10 cellular contexts compared by ENCODE assay signal in genomic region chr12:52836042-52836466, GRCh38. TPM values are rescaled to one million over a fixed set of nuclear protein-coding genes. Genes with fewer than 3 reads are reported as not detected.
A peak's percentile ranks its signal among the peaks of the same experiment; 100 is the strongest.
DNase-seq lines count a peak whose midpoint lies in the region; ATAC-seq, FAIRE-seq and TF ChIP-seq lines count a peak whose summit lies in the region.
"Had no signal": no experiment of that assay in that cellular context is flagged by ENCODE, and none has a peak within 500 bp of the region (broad histone marks: within the 10 kb centered on the region; RNA-seq: fewer than 3 reads in every experiment).

No MANE protein-coding gene starts in this region.

- H3K4me2 ChIP-seq in MM.1S (ENCODE audit: low read depth, low read length), result no peak overlapping the region

- no peaks in the 10 kb centered on the region for H3F3A ChIP-seq in MM.1S (ENCODE audit: insufficient read depth, low read length)

- POLR2A ChIA-PET in naive thymus-derived CD4-positive, alpha-beta T cell (lab: Charles Lee), result no interaction called here

- no peaks in the 10 kb centered on the region for H3K9me2 ChIP-seq in MM.1S (replicated peaks; ENCODE audit: insufficient read depth, low read length)

- TF ChIP-seq CTCF in MM.1S (IDR thresholded peaks at IDR 0.05; ENCODE audit: low read length) (no peak), D721Med (IDR thresholded peaks at IDR 0.05; ENCODE audit: insufficient read depth, missing control alignments) (no peak)

- peak overlapping the region; percentile 19 to 92 (median 65) for H3K27ac Mint-ChIP-seq in naive thymus-derived CD4-positive, alpha-beta T cell
- peak overlapping the region; percentile 85 to 98 for H3K27ac Mint-ChIP-seq in stimulated activated naive CD8-positive, alpha-beta T cell treated with anti-CD3 and anti-CD28 coated beads, Interleukin-15, amount 100 ng/mL, for 72 hours

- DNase-seq in NOMO-1 treated with DMSO at 0.1 percent for 48 hours (lab: John Stamatoyannopoulos, UW; ENCODE audit: unreplicated experiment) (peak; percentile 19), NOMO-1 treated with dmso at 0.1 percent for 144 hours (lab: John Stamatoyannopoulos, UW; ENCODE audit: unreplicated experiment) (no peak), MM.1S (no peak), NCI-H2107 treated with DMSO at 0.1 percent for 48 hours (lab: John Stamatoyannopoulos, UW; ENCODE audit: unreplicated experiment) (no peak), D721Med (ENCODE audit: insufficient read length, low spot score) (no peak)
- DNase-seq in activated T-helper 9 cell treated with anti-CD3 and anti-CD28 coated beads, Interleukin-2, amount 50 U/mL, for 16 hours (ENCODE audit: low read depth), result peak; percentile 22
- peak in 1 of 9 donors; percentile 72 for DNase-seq in naive thymus-derived CD4-positive, alpha-beta T cell
- peak; percentile 74 to 82 for DNase-seq in stimulated activated naive CD8-positive, alpha-beta T cell treated with anti-CD3 and anti-CD28 coated beads, Interleukin-15, amount 100 ng/mL, for 72 hours
- DNase-seq: NCI-H2029 treated with DMSO at 0.1 percent for 48 hours had no signal

- no peak for FAIRE-seq in D721Med (lab: Jason Lieb, UNC)
- FAIRE-seq: A204.1 had no signal

- CTCF ChIA-PET in naive thymus-derived CD4-positive, alpha-beta T cell (lab: Charles Lee), result interaction anchor here (0.6 to 1.5 kb wide), 4 partner anchors 32 to 253 kb away, joined by 3 to 7 read pairs (median 4); no protein-coding TSS in a partner anchor

- H3K9ac ChIP-seq in MM.1S (ENCODE audit: low read length), result no peak overlapping the region

- no peaks in the 10 kb centered on the region for H4K20me1 ChIP-seq in MM.1S (ENCODE audit: insufficient read depth, low read length)

- no peaks in the 10 kb centered on the region for H3K36me3 ChIP-seq in naive thymus-derived CD4-positive, alpha-beta T cell (ENCODE audit: control insufficient read depth in 2 of 3, insufficient read depth in 3 of 3, low read length in 3 of 3)
- H3K36me3 ChIP-seq in MM.1S (replicated peaks; ENCODE audit: insufficient read depth, low read length), result no peaks in the 10 kb centered on the region

- no peak overlapping the region for H3K4me3 ChIP-seq in naive thymus-derived CD4-positive, alpha-beta T cell (ENCODE audit: low read length)
- H3K4me3 ChIP-seq in MM.1S (ENCODE audit: low read length), result no peak overlapping the region

- H3K27ac ChIP-seq in naive thymus-derived CD4-positive, alpha-beta T cell (ENCODE audit: low read depth, low read length), result no peak overlapping the region
- no peak overlapping the region for H3K27ac ChIP-seq in MM.1S (ENCODE audit: low read length)

- H3K36me3 Mint-ChIP-seq in naive thymus-derived CD4-positive, alpha-beta T cell, result no peaks in the 10 kb centered on the region

- no peak overlapping the region for H2AFZ ChIP-seq in MM.1S (ENCODE audit: low read length)

- H3K27me3 ChIP-seq in naive thymus-derived CD4-positive, alpha-beta T cell (ENCODE audit: control insufficient read depth in 2 of 2, insufficient read depth in 2 of 2, low read length in 2 of 2), result no peaks in the 10 kb centered on the region
- peaks cover 99% of the 10 kb centered on the region for H3K27me3 ChIP-seq in MM.1S (replicated peaks; ENCODE audit: insufficient read depth, low read length)

- H3K4me1 ChIP-seq in naive thymus-derived CD4-positive, alpha-beta T cell (ENCODE audit: control insufficient read depth in 2 of 2, insufficient read depth in 2 of 2, low read length in 2 of 2), result no peaks in the 10 kb centered on the region
- no peaks in the 10 kb centered on the region for H3K4me1 ChIP-seq in MM.1S (ENCODE audit: low read length)

- H3K4me1 Mint-ChIP-seq in naive thymus-derived CD4-positive, alpha-beta T cell, result peaks cover 16 to 31% (median 23%) of the 10 kb centered on the region in 7 donors
- H3K4me1 Mint-ChIP-seq in stimulated activated naive CD8-positive, alpha-beta T cell treated with anti-CD3 and anti-CD28 coated beads, Interleukin-15, amount 100 ng/mL, for 72 hours, result peaks cover 46% of the 10 kb centered on the region

- H3K9me3 Mint-ChIP-seq in naive thymus-derived CD4-positive, alpha-beta T cell, result peaks cover 0 to 1% (median 0%) of the 10 kb centered on the region in 11 donors
- no peaks in the 10 kb centered on the region for H3K9me3 Mint-ChIP-seq in stimulated activated naive CD8-positive, alpha-beta T cell treated with anti-CD3 and anti-CD28 coated beads, Interleukin-15, amount 100 ng/mL, for 72 hours

- H3K27me3 Mint-ChIP-seq in naive thymus-derived CD4-positive, alpha-beta T cell, result peaks cover 0 to 8% (median 0%) of the 10 kb centered on the region in 5 donors
- no peaks in the 10 kb centered on the region for H3K27me3 Mint-ChIP-seq in stimulated activated naive CD8-positive, alpha-beta T cell treated with anti-CD3 and anti-CD28 coated beads, Interleukin-15, amount 100 ng/mL, for 72 hours

- H3K79me2 ChIP-seq in MM.1S (ENCODE audit: low read length), result no peaks in the 10 kb centered on the region

- ATAC-seq in naive thymus-derived CD4-positive, alpha-beta T cell, result peak; percentile 61
- peak; percentile 97 for ATAC-seq in stimulated activated naive CD8-positive, alpha-beta T cell treated with anti-CD3 and anti-CD28 coated beads, Interleukin-15, amount 100 ng/mL, for 72 hours

- H3K9me3 ChIP-seq in naive thymus-derived CD4-positive, alpha-beta T cell (ENCODE audit: control insufficient read depth in 2 of 3, low read length in 3 of 3), result no peaks in the 10 kb centered on the region
- H3K9me3 ChIP-seq in MM.1S (replicated peaks; ENCODE audit: insufficient read depth, low read length), result no peaks in the 10 kb centered on the region

- peak overlapping the region in 5 of 10 donors; percentile 6 to 38 (median 10) for H3K4me3 Mint-ChIP-seq in naive thymus-derived CD4-positive, alpha-beta T cell
- H3K4me3 Mint-ChIP-seq in stimulated activated naive CD8-positive, alpha-beta T cell treated with anti-CD3 and anti-CD28 coated beads, Interleukin-15, amount 100 ng/mL, for 72 hours, result peak overlapping the region; percentile 33 to 79

- intact Hi-C loops in naive thymus-derived CD4-positive, alpha-beta T cell (cut with micrococcal nuclease), result no loop called here

RNA-seq across cellular contexts. Expression of gene KRT79, which starts 1.9 kb away (rescaled TPM):
- not detected for total RNA-seq in naive thymus-derived CD4-positive, alpha-beta T cell
- polyA plus RNA-seq in naive thymus-derived CD4-positive, alpha-beta T cell, result not detected

RNA-seq across cellular contexts. Expression of gene KRT78, which starts 12.7 kb away (rescaled TPM):
- total RNA-seq in naive thymus-derived CD4-positive, alpha-beta T cell, result not detected
- polyA plus RNA-seq in naive thymus-derived CD4-positive, alpha-beta T cell, result not detected

RNA-seq across cellular contexts. Expression of gene KRT4, which starts 22.1 kb away (rescaled TPM):
- total RNA-seq in naive thymus-derived CD4-positive, alpha-beta T cell, result not detected
- not detected for polyA plus RNA-seq in naive thymus-derived CD4-positive, alpha-beta T cell

RNA-seq across cellular contexts. Expression of gene KRT3, which starts 40.1 kb away (rescaled TPM):
- not detected for total RNA-seq in naive thymus-derived CD4-positive, alpha-beta T cell
- polyA plus RNA-seq in naive thymus-derived CD4-positive, alpha-beta T cell, result not detected

RNA-seq across cellular contexts. Expression of gene KRT76, which starts 58.9 kb away (rescaled TPM):
- total RNA-seq in naive thymus-derived CD4-positive, alpha-beta T cell, result not detected
- not detected for polyA plus RNA-seq in naive thymus-derived CD4-positive, alpha-beta T cell

Comparison
In these comparisons a context has a peak if more than half of its experiments do, and no peak if none do; other contexts are left out.
1. DNase-seq: peak in NOMO-1 treated with DMSO at 0.1 percent for 48 hours (single experiment), activated T-helper 9 cell treated with anti-CD3 and anti-CD28 coated beads, Interleukin-2, amount 50 U/mL, for 16 hours (single experiment) and stimulated activated naive CD8-positive, alpha-beta T cell treated with anti-CD3 and anti-CD28 coated beads, Interleukin-15, amount 100 ng/mL, for 72 hours (2 of 2); none in NOMO-1 treated with dmso at 0.1 percent for 144 hours (single experiment), MM.1S (single experiment), NCI-H2107 treated with DMSO at 0.1 percent for 48 hours (single experiment) and D721Med (single experiment).